ENCODE assay signal across 9 cellular contexts in genomic region chr22:23787600-23787896, GRCh38. TPM values are rescaled to one million over a fixed set of nuclear protein-coding genes. Genes with fewer than 3 reads are reported as not detected.
DNase-seq lines count a peak whose midpoint lies in the region; ATAC-seq and TF ChIP-seq lines count a peak whose summit lies in the region.
"Had no signal": no experiment of that assay in that cellular context is flagged by ENCODE, and none has a peak within 500 bp of the region (broad histone marks: within the 10 kb centered on the region; RNA-seq: fewer than 3 reads in every experiment).

No MANE protein-coding gene starts in this region.

- H3K9me3 ChIP-seq in HAP-1 (no peaks in the 10 kb centered on the region), adipocyte (ENCODE audit: control insufficient read depth, low read length) (no peaks in the 10 kb centered on the region), lung (ENCODE audit: control insufficient read depth in 2 of 2, insufficient read depth in 1 of 2, low read length in 1 of 2) (no peaks in the 10 kb centered on the region)

- no peaks in the 10 kb centered on the region for H3K27me3 ChIP-seq in HAP-1 (ENCODE audit: low read depth)
- H3K27me3 ChIP-seq in adipocyte (replicated peaks; ENCODE audit: control insufficient read depth, insufficient read depth, low read length): peaks cover 2% of the 10 kb centered on the region
- no peaks in the 10 kb centered on the region for H3K27me3 ChIP-seq in lung (ENCODE audit: control insufficient read depth, insufficient read depth)

- peak overlapping the region; percentile 74 to 100 for H3K27ac ChIP-seq in lung (ENCODE audit: low read depth in 1 of 2, low read length in 1 of 2)

- H3K36me3 ChIP-seq in HAP-1 (replicated peaks) (peaks cover 31% of the 10 kb centered on the region), adipocyte (ENCODE audit: control insufficient read depth, insufficient read depth, low read length, severe bottlenecking) (peaks cover 3% of the 10 kb centered on the region), lung (ENCODE audit: control insufficient read depth in 2 of 2, insufficient read depth in 2 of 2, low read length in 2 of 2) (peaks cover 0 to 11% of the 10 kb centered on the region in 2 donors)

- DNase-seq in AG10803 (ENCODE audit: low read depth) (no peak), HAP-1 (ENCODE audit: low spot score in 2 of 2) (no peak), adipocyte (ENCODE audit: low read depth) (no peak), lung (ENCODE audit: low spot score) (no peak), DMS 273 (lab: John Stamatoyannopoulos, UW; ENCODE audit: unreplicated experiment) (no peak), GM13976 (ENCODE audit: low spot score) (no peak)
- DNase-seq in stimulated activated CD4-positive, alpha-beta T cell treated with anti-CD3 and anti-CD28 coated beads, Interleukin-1b, Interleukin-23, amount 100 ng/mL, for 48 hours: no peak

- 3 to 6% methylated on average over 5 of the region's 5 CpGs for WGBS in lung, 2 donors

- H3K4me3 ChIP-seq in AG10803 (ENCODE audit: low read length): peak overlapping the region; percentile 85
- H3K4me3 ChIP-seq in HAP-1: peak overlapping the region; percentile 97
- H3K4me3 ChIP-seq in adipocyte (ENCODE audit: low read length): peak overlapping the region; percentile 94
- peak overlapping the region; percentile 94 for H3K4me3 ChIP-seq in lung

- ATAC-seq in lung (ENCODE audit: insufficient read depth, low FRiP score) (no peak), HG02610 (IDR thresholded peaks at IDR 0.05; ENCODE audit: unreplicated experiment) (no peak)

- H3K4me1 ChIP-seq in HAP-1: peaks cover 18% of the 10 kb centered on the region
- peaks cover 33% of the 10 kb centered on the region for H3K4me1 ChIP-seq in adipocyte (ENCODE audit: control insufficient read depth, insufficient read depth, low read length)
- H3K4me1 ChIP-seq in lung (ENCODE audit: control insufficient read depth in 2 of 2, insufficient read depth in 2 of 2, low read length in 2 of 2): peaks cover 8 to 9% of the 10 kb centered on the region in 2 donors

- peak overlapping the region; percentile 99 for H3K9ac ChIP-seq in adipocyte (ENCODE audit: low read length)

- TF ChIP-seq CTCF in AG10803 (conservative IDR thresholded peaks at IDR 0.05; ENCODE audit: low read length) (no peak), lung (IDR thresholded peaks at IDR 0.05; ENCODE audit: control extremely low read depth, extremely low read depth) (no peak), GM13976 (IDR thresholded peaks at IDR 0.05; ENCODE audit: borderline replicate concordance, control extremely low read depth, extremely low read depth, insufficient read depth, missing control alignments) (no peak)

- in situ Hi-C loops in HAP-1 (cut with MboI; ENCODE audit: low sequenced_read_pairs): no loop called here
- in situ Hi-C loops in GM13976 (cut with MboI; ENCODE audit: low sequenced_read_pairs, unreplicated experiment): no loop called here

RNA-seq across cellular contexts. Expression of gene SMARCB1, which starts 0.8 kb away (rescaled TPM):
- 10 to 100 TPM; 39.2 to 69.6 TPM for total RNA-seq in lung
- 10 to 100 TPM; 41.0 to 54.6 TPM for polyA plus RNA-seq in lung

RNA-seq across cellular contexts. Expression of gene MMP11, which starts 14.9 kb away (rescaled TPM):
- 1 to 10 TPM; 2.2 to 2.6 TPM for total RNA-seq in lung
- under 1 TPM; 0.43 to 0.68 TPM for polyA plus RNA-seq in lung

RNA-seq across cellular contexts. Expression of gene CHCHD10, which starts 19.8 kb away (rescaled TPM):
- total RNA-seq in lung: 100 to 1,000 TPM in 1 of 2 donors, 10 to 100 TPM in 1; 16.6 to 128 TPM
- 100 to 1,000 TPM in 1 of 2 donors, 10 to 100 TPM in 1; 37.2 to 174 TPM for polyA plus RNA-seq in lung

RNA-seq across cellular contexts. Expression of gene C22orf15, which starts 24.8 kb away (rescaled TPM):
- total RNA-seq in lung: 10 to 100 TPM; 12.0 to 18.7 TPM
- 1 to 10 TPM; 3.0 to 8.7 TPM for polyA plus RNA-seq in lung
- total RNA-seq: myocyte had no signal

RNA-seq across cellular contexts. Expression of gene VPREB3, which starts 33.3 kb away (rescaled TPM):
- not detected for total RNA-seq in lung
- 1 to 10 TPM in 1 of 2 donors, under 1 TPM in 1; 0.39 to 1.4 TPM for polyA plus RNA-seq in lung
